In genomic region chr6:53744321-53744720, GRCh38 we compare ENCODE assay signal across 25 cellular contexts. TPM values are rescaled to one million over a fixed set of nuclear protein-coding genes. Genes with fewer than 3 reads are reported as not detected.
A peak's percentile ranks its signal among the peaks of the same experiment; 100 is the strongest.
DNase-seq lines count a peak whose midpoint lies in the region; ATAC-seq and TF ChIP-seq lines count a peak whose summit lies in the region.
"Had no signal": no experiment of that assay in that cellular context is flagged by ENCODE, and none has a peak within 500 bp of the region (broad histone marks: within the 10 kb centered on the region; RNA-seq: fewer than 3 reads in every experiment).

No MANE protein-coding gene starts in this region.

- H3K4me2 ChIP-seq in trophoblast cell (ENCODE audit: low read length), result peak overlapping the region; percentile 28

- no peak overlapping the region for H3K23ac ChIP-seq in trophoblast cell (ENCODE audit: low read length)

- DNase-seq in DMS53 (lab: John Stamatoyannopoulos, UW), result peak; percentile 95
- peak; percentile 74 for DNase-seq in NCI-H1048 (lab: John Stamatoyannopoulos, UW)
- no peak for DNase-seq in RWPE2 (ENCODE audit: low spot score)
- peak; percentile 58 to 97 for DNase-seq in trophoblast cell
- no peak for DNase-seq in cerebellar nuclear complex (lab: John Stamatoyannopoulos, UW)
- no peak for DNase-seq in activated T-cell treated with anti-CD3 and anti-CD28 coated beads for 4 hours
- DNase-seq: activated CD4-positive, alpha-beta T cell treated with anti-CD3 and anti-CD28 coated beads, Interleukin-2, amount 50 U/mL, for 1 hour; activated effector memory CD4-positive, alpha-beta T cell treated with Interleukin-2 at 50 U/mL for 16 hours; activated naive CD8-positive, alpha-beta T cell treated with anti-CD3 and anti-CD28 coated beads for 36 hours; erythroblast; foreskin melanocyte; H9; hippocampal formation; immature natural killer cell; left ventricle myocardium superior; MG63; natural killer cell; NCI-H1417 treated with DMSO at 0.1 percent for 48 hours; NCI-H82; spleen; stimulated activated CD4-positive, alpha-beta T cell treated with anti-CD3 and anti-CD28 coated beads, Interleukin-2, amount 100 ng/mL, for 48 hours; uterus had no signal

- no peaks in the 10 kb centered on the region for H3K36me3 ChIP-seq in RWPE2 (ENCODE audit: low read depth)
- no peaks in the 10 kb centered on the region for H3K36me3 ChIP-seq in trophoblast cell (ENCODE audit: control insufficient read depth in 1 of 2, insufficient read depth in 2 of 2, low read length in 2 of 2)
- H3K36me3 ChIP-seq: MG63, right atrium auricular region, spleen, uterus had no signal

- H2BK12ac ChIP-seq in trophoblast cell (ENCODE audit: low read length), result peak overlapping the region; percentile 89

- no peaks in the 10 kb centered on the region for H3K9me3 ChIP-seq in RWPE2 (ENCODE audit: severe bottlenecking)
- H3K9me3 ChIP-seq in trophoblast cell (ENCODE audit: insufficient read depth, low read depth, low read length), result no peaks in the 10 kb centered on the region
- H3K9me3 ChIP-seq: MG63, right atrium auricular region, spleen, uterus had no signal

- TF ChIP-seq CTCF in RWPE2 (IDR thresholded peaks at IDR 0.05; ENCODE audit: poor library complexity, severe bottlenecking), result no peak

- H3K4me1 ChIP-seq in RWPE2 (ENCODE audit: insufficient read depth, poor library complexity, severe bottlenecking), result peaks cover 22% of the 10 kb centered on the region
- H3K4me1 ChIP-seq in trophoblast cell (ENCODE audit: control insufficient read depth in 1 of 2, insufficient read depth in 2 of 2, low read length in 2 of 2), result peaks cover 7 to 14% of the 10 kb centered on the region in 2 experiments
- H3K4me1 ChIP-seq: right atrium auricular region, spleen, uterus had no signal

- no peak overlapping the region for H3K9ac ChIP-seq in trophoblast cell (ENCODE audit: low read length)

- H3K4ac ChIP-seq in trophoblast cell (ENCODE audit: low read depth, low read length), result no peak overlapping the region

- ATAC-seq in RWPE2 (ENCODE audit: low read depth) (peak; percentile 26; the same call in 2 of the 3 replicates), GM21825 (IDR thresholded peaks at IDR 0.05; ENCODE audit: unreplicated experiment) (no peak)
- ATAC-seq: left ventricle myocardium superior; natural killer cell; stimulated activated memory B cell treated with anti-CD40 and anti-IgM and Interleukin-4, amounts not matched to agents 10 μg/mL and 1 μg/mL and 100 μg/mL, for 72 hours had no signal

- peaks cover 10% of the 10 kb centered on the region for H3K79me1 ChIP-seq in trophoblast cell (ENCODE audit: low read length)

- H2BK5ac ChIP-seq in trophoblast cell (ENCODE audit: low read depth, low read length, poor library complexity), result no peak overlapping the region

- WGBS in trophoblast cell (ENCODE audit: extremely low coverage, insufficient coverage, insufficient read length), result no CpG with 5 or more reads among the region's 4 CpGs

- H4K91ac ChIP-seq in trophoblast cell (ENCODE audit: low read depth, low read length), result no peak overlapping the region

- peaks cover 2% of the 10 kb centered on the region for H3K79me2 ChIP-seq in trophoblast cell (ENCODE audit: control insufficient read depth, insufficient read depth, low read length, poor library complexity)

- no peak overlapping the region for H2AFZ ChIP-seq in trophoblast cell (ENCODE audit: insufficient read depth, low read length, poor library complexity)

- H3K4me3 ChIP-seq in RWPE2 (ENCODE audit: severe bottlenecking), result no peak overlapping the region
- no peak overlapping the region for H3K4me3 ChIP-seq in trophoblast cell (ENCODE audit: low read depth, low read length)
- H3K4me3 ChIP-seq: MG63, right atrium auricular region, spleen, uterus had no signal

- peak overlapping the region; percentile 84 for H2BK120ac ChIP-seq in trophoblast cell (ENCODE audit: insufficient read depth, low read length, poor library complexity)

- H3K18ac ChIP-seq in trophoblast cell (ENCODE audit: low read length), result no peak overlapping the region

- H3K27me3 ChIP-seq in RWPE2 (ENCODE audit: insufficient read depth, poor library complexity, severe bottlenecking) (no peaks in the 10 kb centered on the region), trophoblast cell (ENCODE audit: insufficient read depth, low read length) (no peaks in the 10 kb centered on the region)
- H3K27me3 ChIP-seq: MG63, right atrium auricular region, spleen, uterus had no signal

- no peak overlapping the region for H2AK5ac ChIP-seq in trophoblast cell (ENCODE audit: low read length)

- no peak overlapping the region for H4K8ac ChIP-seq in trophoblast cell (ENCODE audit: low read depth, low read length)

- H3K14ac ChIP-seq in trophoblast cell (ENCODE audit: low read length), result no peak overlapping the region

- no peak overlapping the region for H4K12ac ChIP-seq in trophoblast cell (ENCODE audit: low read depth, low read length)

- H3K27ac ChIP-seq in RWPE2 (ENCODE audit: poor library complexity, severe bottlenecking), result peak overlapping the region; percentile 39
- H3K27ac ChIP-seq in trophoblast cell (ENCODE audit: low read depth, low read length), result peak overlapping the region; percentile 83
- H3K27ac ChIP-seq: right atrium auricular region, spleen, uterus had no signal

RNA-seq across cellular contexts. Expression of gene LRRC1, which starts 50.5 kb away (rescaled TPM):
- polyA plus RNA-seq in trophoblast cell (2013), result 43.6 and 44.5 TPM in 2 replicates

Comparison
In these comparisons a context has a peak if more than half of its experiments do, and no peak if none do; other contexts are left out.
1. DNase-seq: peak in DMS53 (single experiment), NCI-H1048 (single experiment) and trophoblast cell (2 of 2); none in RWPE2 (single experiment), cerebellar nuclear complex (0 of 2) and activated T-cell treated with anti-CD3 and anti-CD28 coated beads for 4 hours (single experiment).